8 cellular contexts compared by ENCODE assay signal in the genomic region with DNA sequence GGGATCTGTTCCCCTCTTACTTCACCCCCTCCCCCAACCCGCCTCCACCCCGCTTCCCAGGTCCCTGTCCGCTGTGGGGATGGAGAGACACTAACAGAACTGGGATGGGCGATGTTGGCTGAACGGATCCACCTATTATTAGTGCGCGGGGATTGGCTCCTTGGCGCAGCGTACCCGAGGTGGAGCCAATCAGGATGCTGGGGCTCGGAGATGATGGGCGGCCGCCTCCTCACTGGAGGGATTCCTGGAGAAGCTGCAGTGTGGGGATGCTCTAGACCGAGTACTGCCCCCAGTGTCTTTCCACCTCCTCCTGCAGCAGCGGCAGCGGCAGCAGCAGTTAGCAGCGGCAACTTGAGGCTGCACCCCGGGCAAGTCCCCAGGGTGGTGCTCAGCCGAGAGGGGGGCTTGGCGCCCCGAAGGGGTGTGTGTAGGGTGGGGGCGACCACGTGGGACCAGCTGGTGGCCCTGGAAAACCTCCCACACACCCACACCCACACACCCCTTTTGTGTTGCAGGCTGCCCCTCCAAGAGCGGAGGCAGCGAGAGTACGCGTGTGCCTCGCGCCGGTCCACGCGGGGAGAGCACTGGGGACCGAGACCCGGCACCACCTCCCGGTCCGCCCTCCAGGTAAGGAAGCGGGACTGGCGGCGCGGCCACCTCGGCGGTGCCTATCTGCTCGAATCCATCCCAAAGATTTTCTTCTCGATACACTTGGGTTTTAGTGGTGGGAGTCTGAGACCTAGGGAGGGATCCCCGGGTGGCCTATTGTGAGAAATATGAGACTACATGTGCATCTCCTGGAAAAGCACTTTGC. TPM values are rescaled to one million over a fixed set of nuclear protein-coding genes. Genes with fewer than 3 reads are reported as not detected.
DNase-seq lines count a peak whose midpoint lies in the region; ATAC-seq and TF ChIP-seq lines count a peak whose summit lies in the region.

TSS of gene SYT1 (plus strand) at position 292 of the 814 bp plus-strand sequence.

- intact Hi-C loops in A673 (cut with micrococcal nuclease; ENCODE audit: unreplicated experiment): loop anchor here (5.0 to 10.0 kb wide), 6 partner anchors 122 to 680 kb away; no protein-coding TSS in a partner anchor
- intact Hi-C loops in IMR-90 (cut with micrococcal nuclease): loop anchor here (5.0 to 10.0 kb wide), 4 partner anchors 308 to 680 kb away; no protein-coding TSS in a partner anchor
- intact Hi-C loops in naive thymus-derived CD4-positive, alpha-beta T cell (cut with micrococcal nuclease): no loop called here

- H3K36me3 ChIP-seq in A673 (ENCODE audit: insufficient read depth, low read length, poor library complexity, severe bottlenecking) (peaks cover 16% of the 10 kb centered on the region), IMR-90 (ENCODE audit: control insufficient read depth, insufficient read depth, low read length) (no peaks in the 10 kb centered on the region), SJSA1 (no peaks in the 10 kb centered on the region)
- no peaks in the 10 kb centered on the region for H3K36me3 ChIP-seq in naive thymus-derived CD4-positive, alpha-beta T cell (ENCODE audit: control insufficient read depth in 2 of 3, insufficient read depth in 3 of 3, low read length in 3 of 3)

- POLR2A ChIA-PET in A673 (lab: Charles Lee; ENCODE audit: low non-redundant PET): interaction anchor here (0.5 to 0.7 kb wide), 5 partner anchors 8 to 394 kb away, joined by 3 to 9 read pairs (median 6); no protein-coding TSS in a partner anchor
- POLR2A ChIA-PET in IMR-90 (lab: Charles Lee; ENCODE audit: unreplicated experiment): interaction anchor here (0.5 to 0.6 kb wide), 3 partner anchors 16 to 661 kb away, joined by 3 to 6 read pairs (median 3); no protein-coding TSS in a partner anchor
- POLR2A ChIA-PET in naive thymus-derived CD4-positive, alpha-beta T cell (lab: Charles Lee): no interaction called here

- in situ Hi-C loops in IMR-90 (cut with MboI; ENCODE audit: low sequenced_read_pairs): no loop called here

- ATAC-seq in GM19025 (IDR thresholded peaks at IDR 0.05; ENCODE audit: low read depth, unreplicated experiment) (peak; percentile 32), IMR-90 (ENCODE audit: low read depth) (peak; percentile 95), HG03095 (IDR thresholded peaks at IDR 0.05; ENCODE audit: unreplicated experiment) (no peak)
- peak; percentile 14 for ATAC-seq in naive thymus-derived CD4-positive, alpha-beta T cell

- H3K27me3 ChIP-seq in A673 (replicated peaks; ENCODE audit: insufficient read depth, low read depth, low read length, poor library complexity) (no peaks in the 10 kb centered on the region), IMR-90 (ENCODE audit: control insufficient read depth, insufficient read depth, low read length) (no peaks in the 10 kb centered on the region; the same call in 1 of the 2 replicates), SJSA1 (replicated peaks) (no peaks in the 10 kb centered on the region)
- no peaks in the 10 kb centered on the region for H3K27me3 ChIP-seq in naive thymus-derived CD4-positive, alpha-beta T cell (ENCODE audit: control insufficient read depth in 2 of 2, insufficient read depth in 2 of 2, low read length in 2 of 2)

- H2BK120ac ChIP-seq in IMR-90 (ENCODE audit: low read depth, low read length): peak within 1 kb of the TSS; percentile 72

- DNase-seq in A673 (ENCODE audit: low spot score) (peak; percentile 98), IMR-90 (peak; percentile 85), SJSA1 (ENCODE audit: low read depth in 1 of 2, low spot score in 2 of 2) (peak; percentile 84 to 93), fibroblast of peridontal ligament (ENCODE audit: extremely low read depth) (peak; percentile 66), SW 1271 (lab: John Stamatoyannopoulos, UW) (no peak)
- DNase-seq in naive thymus-derived CD4-positive, alpha-beta T cell: no peak

- H2BK5ac ChIP-seq in IMR-90 (ENCODE audit: low read depth, low read length, poor library complexity, severe bottlenecking): no peak within 1 kb of the TSS

- no peak within 1 kb of the TSS for H3K27ac Mint-ChIP-seq in naive thymus-derived CD4-positive, alpha-beta T cell

- no CpG with 5 or more reads among the region's 45 CpGs for WGBS in IMR-90 (ENCODE audit: extremely low coverage in 2 of 2, insufficient read length in 1 of 2), 2 experiments

- H3K36me3 Mint-ChIP-seq in naive thymus-derived CD4-positive, alpha-beta T cell: no peaks in the 10 kb centered on the region

- peak within 1 kb of the TSS; percentile 81 for H3K4me2 ChIP-seq in IMR-90 (ENCODE audit: low read depth, low read length)

- H2BK20ac ChIP-seq in IMR-90 (ENCODE audit: low read depth, low read length): peak within 1 kb of the TSS; percentile 50; the same call in 1 of the 2 replicates

- peak within 1 kb of the TSS; percentile 75 for H3K4me3 ChIP-seq in A673 (ENCODE audit: low read depth, low read length, poor library complexity, severe bottlenecking)
- H3K4me3 ChIP-seq in IMR-90 (ENCODE audit: insufficient read depth, low read depth, low read length): peak within 1 kb of the TSS; percentile 57
- peak within 1 kb of the TSS; percentile 59 for H3K4me3 ChIP-seq in SJSA1
- H3K4me3 ChIP-seq in naive thymus-derived CD4-positive, alpha-beta T cell (ENCODE audit: low read length): no peak within 1 kb of the TSS

- no peaks in the 10 kb centered on the region for H3K4me1 Mint-ChIP-seq in naive thymus-derived CD4-positive, alpha-beta T cell

- no peaks in the 10 kb centered on the region for H3K9me1 ChIP-seq in IMR-90 (ENCODE audit: insufficient read depth, low read length)

- peak within 1 kb of the TSS; percentile 99 for H2AFZ ChIP-seq in IMR-90 (replicated peaks; ENCODE audit: low read length, poor library complexity)

- CTCF ChIA-PET in A673 (lab: Charles Lee) (interaction anchor here (0.6 to 1.0 kb wide), 3 partner anchors 15 to 394 kb away, joined by 5 to 8 read pairs (median 6); no protein-coding TSS in a partner anchor), IMR-90 (lab: Yijun Ruan, JAX) (no interaction called here)
- CTCF ChIA-PET in naive thymus-derived CD4-positive, alpha-beta T cell (lab: Charles Lee): no interaction called here

- TF ChIP-seq CTCF in A673 (conservative IDR thresholded peaks at IDR 0.05; ENCODE audit: low read depth, low read length) (no peak), IMR-90 (conservative IDR thresholded peaks at IDR 0.05; ENCODE audit: low read depth, low read length) (no peak)

- H3K18ac ChIP-seq in IMR-90 (ENCODE audit: low read depth, low read length): no peak within 1 kb of the TSS

- H3K27me3 Mint-ChIP-seq in naive thymus-derived CD4-positive, alpha-beta T cell: peaks cover 22 to 30% (median 24%) of the 10 kb centered on the region in 5 donors

- H3K9ac ChIP-seq in IMR-90 (ENCODE audit: low read depth, low read length): peak within 1 kb of the TSS; percentile 28; the same call in 1 of the 2 replicates

- H3K79me1 ChIP-seq in IMR-90 (ENCODE audit: low read depth in 1 of 2, low read length in 2 of 2): no peaks in the 10 kb centered on the region

- H2AK5ac ChIP-seq in IMR-90 (ENCODE audit: low read depth, low read length): no peak within 1 kb of the TSS

- H3K56ac ChIP-seq in IMR-90 (ENCODE audit: extremely low read depth, insufficient read depth, low read length): peak within 1 kb of the TSS; percentile 84

- peak within 1 kb of the TSS; percentile 66 for H3K27ac ChIP-seq in A673 (ENCODE audit: low read depth, low read length, poor library complexity, severe bottlenecking)
- H3K27ac ChIP-seq in IMR-90 (ENCODE audit: insufficient read depth, low read length): peak within 1 kb of the TSS; percentile 5; the same call in 1 of the 2 replicates
- H3K27ac ChIP-seq in SJSA1: no peak within 1 kb of the TSS; the same call in 1 of the 2 replicates
- no peak within 1 kb of the TSS for H3K27ac ChIP-seq in naive thymus-derived CD4-positive, alpha-beta T cell (ENCODE audit: low read depth, low read length)

- H4K91ac ChIP-seq in IMR-90 (ENCODE audit: insufficient read depth, low read depth, low read length): peak within 1 kb of the TSS; percentile 36; the same call in 1 of the 2 replicates

- peak within 1 kb of the TSS in 1 of 10 donors; percentile 23 for H3K4me3 Mint-ChIP-seq in naive thymus-derived CD4-positive, alpha-beta T cell

- BruUV-seq in A673 (replicated peaks; lab: Mats Ljungman, UMichigan): no TSS peak
- BruUV-seq in IMR-90 (replicated peaks; lab: Mats Ljungman, UMichigan): no TSS peak

- no peak for TF ChIP-seq POLR2A in IMR-90 (IDR thresholded peaks at IDR 0.05; ENCODE audit: low read depth, low read length)

- H3K9me3 ChIP-seq in A673 (ENCODE audit: low read depth, low read length, poor library complexity, severe bottlenecking): no peaks in the 10 kb centered on the region
- H3K9me3 ChIP-seq in IMR-90 (ENCODE audit: control insufficient read depth, insufficient read depth, low read length): no peaks in the 10 kb centered on the region
- no peaks in the 10 kb centered on the region for H3K9me3 ChIP-seq in SJSA1 (replicated peaks)
- peaks cover 0 to 4% (median 0%) of the 10 kb centered on the region in 3 experiments for H3K9me3 ChIP-seq in naive thymus-derived CD4-positive, alpha-beta T cell (ENCODE audit: control insufficient read depth in 2 of 3, low read length in 3 of 3)

- peak within 1 kb of the TSS in 1 of 2 experiments; percentile 73; a peak in 1 of 4 replicates for H4K8ac ChIP-seq in IMR-90 (ENCODE audit: low read depth in 2 of 2, low read length in 2 of 2)

- H2AK9ac ChIP-seq in IMR-90 (replicated peaks; ENCODE audit: low read depth, low read length, poor library complexity): peak within 1 kb of the TSS; percentile 83

- peak within 1 kb of the TSS; percentile 74 for H3K4ac ChIP-seq in IMR-90 (ENCODE audit: low read depth, low read length)

- H4K5ac ChIP-seq in IMR-90 (ENCODE audit: low read depth, low read length): no peak within 1 kb of the TSS

- H3K9me3 Mint-ChIP-seq in naive thymus-derived CD4-positive, alpha-beta T cell: peaks cover 0 to 14% (median 3%) of the 10 kb centered on the region in 11 donors

- TF ChIP-seq RAD21 in IMR-90 (IDR thresholded peaks at IDR 0.05; ENCODE audit: low read length): no peak

- dilution Hi-C loops in IMR-90 (cut with HindIII; ENCODE audit: low sequenced_read_pairs, unreplicated experiment): no loop called here

- peak within 1 kb of the TSS; percentile 80 for H3K14ac ChIP-seq in IMR-90 (replicated peaks; ENCODE audit: low read depth, low read length)

- no peaks in the 10 kb centered on the region for H4K20me1 ChIP-seq in IMR-90 (ENCODE audit: insufficient read depth, low read length)

- H3K23ac ChIP-seq in IMR-90 (ENCODE audit: low read depth, low read length): peak within 1 kb of the TSS; percentile 83

- H3K4me1 ChIP-seq in A673 (ENCODE audit: insufficient read depth, low read length, poor library complexity, severe bottlenecking) (peaks cover 26% of the 10 kb centered on the region), IMR-90 (ENCODE audit: control insufficient read depth, insufficient read depth, low read length) (no peaks in the 10 kb centered on the region), SJSA1 (replicated peaks) (peaks cover 7% of the 10 kb centered on the region; the same call in 1 of the 2 replicates)
- no peaks in the 10 kb centered on the region for H3K4me1 ChIP-seq in naive thymus-derived CD4-positive, alpha-beta T cell (ENCODE audit: control insufficient read depth in 2 of 2, insufficient read depth in 2 of 2, low read length in 2 of 2)

- H2BK15ac ChIP-seq in IMR-90 (ENCODE audit: low read depth, low read length): no peak within 1 kb of the TSS; the same call in 2 of the 3 replicates

RNA-seq across cellular contexts. Expression of gene SYT1, which starts in this region (rescaled TPM):
- total RNA-seq in A673 (2021) (79.4 and 80.9 TPM in 2 replicates), IMR-90 (2012; rRNA removed) (3.0 and 4.2 TPM in 2 replicates)
- 2.5 and 2.8 TPM in 2 replicates for polyA plus RNA-seq in IMR-90 (2012; rRNA removed)
- polyA plus RNA-seq in IMR-90 (2012; cell fraction: cytosol; rRNA removed): 0.63 and 0.69 TPM in 2 replicates
- 0.49 and 2.0 TPM in 2 replicates for polyA plus RNA-seq in IMR-90 (2012; cell fraction: nucleus; rRNA removed; ENCODE audit: low replicate concordance)
- total RNA-seq in SJSA1 (2014; rRNA removed; shearing (Covaris generic)): 23.9 and 31.9 TPM in 2 replicates
- under 1 TPM in 1 of 5 experiments, not detected in 4; 0.98 TPM for total RNA-seq in naive thymus-derived CD4-positive, alpha-beta T cell
- not detected for polyA plus RNA-seq in naive thymus-derived CD4-positive, alpha-beta T cell

Comparison
In these comparisons a context has a peak if more than half of its experiments do, and no peak if none do; other contexts are left out.
1. Peak in ATAC-seq in naive thymus-derived CD4-positive, alpha-beta T cell; RNA of the gene not detected or under 1 TPM.
2. DNase-seq: peak in A673 (single experiment), IMR-90 (single experiment), SJSA1 (2 of 2) and fibroblast of peridontal ligament (single experiment); none in naive thymus-derived CD4-positive, alpha-beta T cell (0 of 9) and SW 1271 (0 of 2).
3. H3K27ac ChIP-seq: peak in A673 (single experiment) and IMR-90 (single experiment); none in SJSA1 (single experiment) and naive thymus-derived CD4-positive, alpha-beta T cell (single experiment).
4. intact Hi-C loops: an anchor here in A673 (5.0 to 10.0 kb wide) and IMR-90 (5.0 to 10.0 kb wide); none called in naive thymus-derived CD4-positive, alpha-beta T cell.